In genomic region chr3:19531426-19531825, GRCh38 we compare ENCODE assay signal across 31 cellular contexts.
"Had no signal": no experiment of that assay in that cellular context is flagged by ENCODE, and none has a peak within 500 bp of the region (broad histone marks: within the 10 kb centered on the region; RNA-seq: fewer than 3 reads in every experiment).

No MANE protein-coding gene starts in this region.

- H3K36me3 ChIP-seq: left lung, lower lobe of right lung, neural progenitor cell, neutrophil, ovary, prostate gland, suprapubic skin, thoracic aorta, tibial artery, upper lobe of right lung had no signal

- H3K9me3 ChIP-seq: left lung, lower lobe of right lung, neutrophil, ovary, prostate gland, suprapubic skin, thoracic aorta, tibial artery, upper lobe of right lung had no signal

- H3K4me1 Mint-ChIP-seq: immature natural killer cell; natural killer cell; nephron progenitor cell; stimulated activated effector memory CD8-positive, alpha-beta T cell treated with anti-CD3 and anti-CD28 coated beads, Interleukin-12 subunit alpha, Interleukin-12 subunit beta, amount 100 ng/mL, for 72 hours had no signal

- DNase-seq: hypothalamus; immature natural killer cell; kidney; left colon; left lung; lower lobe of right lung; mammary epithelial cell; mesenchymal stem cell; natural killer cell; nephron progenitor cell; ovary; posterior cingulate gyrus; retina; right cardiac atrium; stimulated activated CD4-positive, alpha-beta T cell treated with anti-CD3 and anti-CD28 coated beads, Interleukin-12 subunit alpha, Interleukin-12 subunit beta, amount 100 ng/mL, for 4 hours; stimulated activated CD4-positive, alpha-beta T cell treated with anti-CD3 and anti-CD28 coated beads, Interleukin-15, amount 100 ng/mL, for 24 hours; stimulated activated CD4-positive, alpha-beta T cell treated with anti-CD3 and anti-CD28 coated beads, Interleukin-2, amount 100 ng/mL, for 24 hours; stimulated activated CD4-positive, alpha-beta T cell treated with anti-CD3 and anti-CD28 coated beads, Interleukin-4, amount 100 ng/mL, for 24 hours; stimulated activated naive CD4-positive, alpha-beta T cell; tibial artery; trophoblast cell; upper lobe of right lung had no signal

- H3K27ac ChIP-seq: left lung, lower lobe of right lung, neural progenitor cell, neutrophil, ovary, prostate gland, skin epidermis, suprapubic skin, thoracic aorta, tibial artery, upper lobe of right lung had no signal

- H3K36me3 Mint-ChIP-seq: immature natural killer cell; natural killer cell; stimulated activated effector memory CD8-positive, alpha-beta T cell treated with anti-CD3 and anti-CD28 coated beads, Interleukin-12 subunit alpha, Interleukin-12 subunit beta, amount 100 ng/mL, for 72 hours had no signal

- H3K4me3 ChIP-seq: left lung, lower lobe of right lung, neural progenitor cell, ovary, prostate gland, skin epidermis, suprapubic skin, thoracic aorta, tibial artery, upper lobe of right lung had no signal

- H3K27me3 ChIP-seq: left lung, neural progenitor cell, neutrophil, ovary, suprapubic skin, tibial artery, upper lobe of right lung had no signal

- H3K27me3 Mint-ChIP-seq: stimulated activated naive CD8-positive, alpha-beta T cell treated with anti-CD3 and anti-CD28 coated beads, Interleukin-15, Interleukin-2, amounts not matched to agents 100 ng/mL and 50 ng/mL, for 24 hours had no signal

- H3K27ac Mint-ChIP-seq: immature natural killer cell; natural killer cell; nephron progenitor cell; neural progenitor cell; stimulated activated effector memory CD8-positive, alpha-beta T cell treated with anti-CD3 and anti-CD28 coated beads, Interleukin-12 subunit alpha, Interleukin-12 subunit beta, amount 100 ng/mL, for 72 hours; stimulated activated naive CD8-positive, alpha-beta T cell treated with anti-CD3 and anti-CD28 coated beads, Interleukin-15, Interleukin-2, amounts not matched to agents 100 ng/mL and 50 ng/mL, for 24 hours had no signal

- H3K4me2 ChIP-seq: neural progenitor cell had no signal

- H3K4me1 ChIP-seq: left lung, lower lobe of right lung, neural progenitor cell, prostate gland, suprapubic skin, upper lobe of right lung had no signal

- H3K4me3 Mint-ChIP-seq: immature natural killer cell; natural killer cell; nephron progenitor cell; neural progenitor cell; stimulated activated effector memory CD8-positive, alpha-beta T cell treated with anti-CD3 and anti-CD28 coated beads, Interleukin-12 subunit alpha, Interleukin-12 subunit beta, amount 100 ng/mL, for 72 hours; stimulated activated naive CD8-positive, alpha-beta T cell treated with anti-CD3 and anti-CD28 coated beads, Interleukin-15, Interleukin-2, amounts not matched to agents 100 ng/mL and 50 ng/mL, for 24 hours had no signal

- ATAC-seq: left colon; left lung; lower lobe of right lung; natural killer cell; right cardiac atrium; sciatic nerve; stimulated activated effector memory CD8-positive, alpha-beta T cell treated with anti-CD3 and anti-CD28 coated beads, Interleukin-12 subunit alpha, Interleukin-12 subunit beta, amount 100 ng/mL, for 72 hours; upper lobe of right lung had no signal

- H3K9ac ChIP-seq: neural progenitor cell had no signal

- H3K9me3 Mint-ChIP-seq: nephron progenitor cell; neural progenitor cell; stimulated activated effector memory CD8-positive, alpha-beta T cell treated with anti-CD3 and anti-CD28 coated beads, Interleukin-12 subunit alpha, Interleukin-12 subunit beta, amount 100 ng/mL, for 72 hours; stimulated activated naive CD8-positive, alpha-beta T cell treated with anti-CD3 and anti-CD28 coated beads, Interleukin-15, Interleukin-2, amounts not matched to agents 100 ng/mL and 50 ng/mL, for 24 hours had no signal
